In the genomic region with DNA sequence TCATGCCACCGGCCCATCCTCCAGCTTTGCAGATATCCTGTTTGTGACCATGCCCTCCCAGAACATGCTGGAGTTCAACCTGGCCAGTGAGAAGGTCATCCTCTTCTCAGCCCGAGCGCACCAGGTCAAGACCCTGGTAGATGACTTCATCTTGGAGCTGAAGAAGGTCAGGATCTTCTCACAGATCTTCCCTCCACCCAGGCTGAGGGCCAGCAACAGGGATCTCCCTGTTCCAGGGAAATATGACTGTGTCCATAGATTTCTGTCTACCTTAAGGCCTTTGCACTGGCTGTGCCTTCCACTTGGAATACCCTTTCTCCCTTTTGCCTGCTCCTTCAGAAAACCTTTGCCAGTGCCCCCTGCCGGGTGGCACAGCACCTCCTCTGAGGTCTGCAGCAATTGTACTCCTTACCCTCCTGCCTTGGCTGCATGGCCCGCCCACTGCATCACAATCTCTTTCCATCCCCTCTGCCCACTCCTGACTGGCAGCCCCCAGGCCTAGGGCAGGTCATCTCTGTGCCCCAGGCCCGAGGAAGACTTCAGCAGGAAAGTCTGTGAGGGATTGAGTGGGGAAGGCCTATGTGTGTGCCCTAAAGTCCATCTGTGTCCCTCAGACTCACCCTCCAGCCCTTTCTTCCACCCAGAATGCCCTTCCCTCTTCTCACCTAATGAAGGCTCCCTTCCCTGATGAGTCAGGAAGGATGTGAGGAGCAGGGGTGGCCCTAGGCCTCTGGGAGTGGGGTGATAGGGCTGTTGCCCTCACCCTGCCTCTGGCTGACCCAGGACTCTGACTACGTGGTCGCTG, we compare ENCODE assay signal across 15 cellular contexts. TPM values are rescaled to one million over a fixed set of nuclear protein-coding genes. Genes with fewer than 3 reads are reported as not detected.
DNase-seq lines count a peak whose midpoint lies in the region; ATAC-seq and TF ChIP-seq lines count a peak whose summit lies in the region.
"Had no signal": no experiment of that assay in that cellular context is flagged by ENCODE, and none has a peak within 500 bp of the region (broad histone marks: within the 10 kb centered on the region; RNA-seq: fewer than 3 reads in every experiment).

No MANE protein-coding gene starts in this region.

- 92% methylated on average over 8 of the region's 8 CpGs for WGBS in hepatocyte (ENCODE audit: low lambda C conversion rate, missing lambda C conversion rate)

- H3K36me3 Mint-ChIP-seq in activated naive CD8-positive, alpha-beta T cell treated with anti-CD3 and anti-CD28 coated beads, Interleukin-2, amount 10 ng/mL, durations not matched to agents 7 days and 5 days = peaks cover 1% of the 10 kb centered on the region
- H3K36me3 Mint-ChIP-seq in activated naive CD8-positive, alpha-beta T cell treated with anti-CD3 and anti-CD28 coated beads for 36 hours = no peaks in the 10 kb centered on the region
- H3K36me3 Mint-ChIP-seq: activated naive CD8-positive, alpha-beta T cell had no signal

- H3K27me3 ChIP-seq in NT2/D1 (ENCODE audit: insufficient read depth, insufficient read length) (no peaks in the 10 kb centered on the region), hepatocyte (no peaks in the 10 kb centered on the region)
- H3K27me3 ChIP-seq: thyroid gland had no signal

- H3K9ac ChIP-seq in NT2/D1 (ENCODE audit: insufficient read length, low read depth) = peak overlapping the region; percentile 17

- no peak for ATAC-seq in activated naive CD8-positive, alpha-beta T cell treated with anti-CD3 and anti-CD28 coated beads, Interleukin-2, amount 10 ng/mL, durations not matched to agents 7 days and 5 days (ENCODE audit: low read depth)

- TF ChIP-seq CTCF in epithelial cell of esophagus (IDR thresholded peaks at IDR 0.05; ENCODE audit: insufficient read depth, low read depth, low read length, missing control alignments) = no peak
- no peak for TF ChIP-seq CTCF in hepatocyte (IDR thresholded peaks at IDR 0.05; ENCODE audit: poor library complexity)

- no peak overlapping the region for H3K4me2 ChIP-seq in hepatocyte

- H3K4me3 Mint-ChIP-seq in activated naive CD8-positive, alpha-beta T cell treated with anti-CD3 and anti-CD28 coated beads, Interleukin-2, amount 10 ng/mL, durations not matched to agents 7 days and 5 days = no peak overlapping the region
- no peak overlapping the region for H3K4me3 Mint-ChIP-seq in activated naive CD8-positive, alpha-beta T cell treated with anti-CD3 and anti-CD28 coated beads for 36 hours
- H3K4me3 Mint-ChIP-seq: activated naive CD8-positive, alpha-beta T cell had no signal

- no peaks in the 10 kb centered on the region for H3K27me3 Mint-ChIP-seq in activated naive CD8-positive, alpha-beta T cell treated with anti-CD3 and anti-CD28 coated beads, Interleukin-2, amount 10 ng/mL, durations not matched to agents 7 days and 5 days
- H3K27me3 Mint-ChIP-seq in activated naive CD8-positive, alpha-beta T cell treated with anti-CD3 and anti-CD28 coated beads for 36 hours = no peaks in the 10 kb centered on the region
- H3K27me3 Mint-ChIP-seq: activated naive CD8-positive, alpha-beta T cell had no signal

- H3K79me2 ChIP-seq in hepatocyte = no peaks in the 10 kb centered on the region

- H3K27ac ChIP-seq in hepatocyte = no peak overlapping the region

- H3K4me1 ChIP-seq in NT2/D1 (ENCODE audit: insufficient read depth, insufficient read length) (peaks cover 3% of the 10 kb centered on the region), hepatocyte (ENCODE audit: insufficient read depth) (peaks cover 15% of the 10 kb centered on the region)

- no peaks in the 10 kb centered on the region for H3K9me3 Mint-ChIP-seq in activated naive CD8-positive, alpha-beta T cell treated with anti-CD3 and anti-CD28 coated beads, Interleukin-2, amount 10 ng/mL, durations not matched to agents 7 days and 5 days
- no peaks in the 10 kb centered on the region for H3K9me3 Mint-ChIP-seq in activated naive CD8-positive, alpha-beta T cell treated with anti-CD3 and anti-CD28 coated beads for 36 hours

- H3K36me3 ChIP-seq in NT2/D1 (ENCODE audit: insufficient read depth, insufficient read length, low read length) = no peaks in the 10 kb centered on the region
- no peaks in the 10 kb centered on the region for H3K36me3 ChIP-seq in hepatocyte (replicated peaks; ENCODE audit: insufficient read depth, low read depth)
- H3K36me3 ChIP-seq: thyroid gland had no signal

- POLR2A ChIA-PET in activated naive CD8-positive, alpha-beta T cell treated with anti-CD3 and anti-CD28 coated beads, Interleukin-2, amount 10 ng/mL, durations not matched to agents 7 days and 5 days (lab: Charles Lee) = no interaction called here

- peaks cover 18% of the 10 kb centered on the region for H3K4me1 Mint-ChIP-seq in activated naive CD8-positive, alpha-beta T cell treated with anti-CD3 and anti-CD28 coated beads, Interleukin-2, amount 10 ng/mL, durations not matched to agents 7 days and 5 days
- H3K4me1 Mint-ChIP-seq in activated naive CD8-positive, alpha-beta T cell treated with anti-CD3 and anti-CD28 coated beads for 36 hours = peaks cover 21% of the 10 kb centered on the region

- H2AFZ ChIP-seq in hepatocyte = no peak overlapping the region

- peak overlapping the region; percentile 14 for H3K27ac Mint-ChIP-seq in activated naive CD8-positive, alpha-beta T cell treated with anti-CD3 and anti-CD28 coated beads, Interleukin-2, amount 10 ng/mL, durations not matched to agents 7 days and 5 days
- H3K27ac Mint-ChIP-seq in activated naive CD8-positive, alpha-beta T cell treated with anti-CD3 and anti-CD28 coated beads for 36 hours = no peak overlapping the region
- H3K27ac Mint-ChIP-seq: activated naive CD8-positive, alpha-beta T cell had no signal

- no peak overlapping the region for H3K4me3 ChIP-seq in NT2/D1 (ENCODE audit: insufficient read length, low read depth)
- no peak overlapping the region for H3K4me3 ChIP-seq in epithelial cell of esophagus (ENCODE audit: low read length)
- H3K4me3 ChIP-seq in hepatocyte = no peak overlapping the region
- H3K4me3 ChIP-seq: lung, thyroid gland had no signal

- H3K9me3 ChIP-seq in NT2/D1 (ENCODE audit: insufficient read depth, low read length) (no peaks in the 10 kb centered on the region), hepatocyte (ENCODE audit: low read depth) (no peaks in the 10 kb centered on the region)
- H3K9me3 ChIP-seq: thyroid gland had no signal

- no peaks in the 10 kb centered on the region for H4K20me1 ChIP-seq in hepatocyte (ENCODE audit: insufficient read depth, poor library complexity, severe bottlenecking)

- no peaks in the 10 kb centered on the region for H3K9me2 ChIP-seq in hepatocyte (replicated peaks; ENCODE audit: insufficient read depth)

- no peak for DNase-seq in activated naive CD8-positive, alpha-beta T cell treated with anti-CD3 and anti-CD28 coated beads, Interleukin-2, amount 10 ng/mL, durations not matched to agents 7 days and 5 days
- DNase-seq in activated naive CD8-positive, alpha-beta T cell treated with anti-CD3 and anti-CD28 coated beads for 36 hours = no peak
- DNase-seq in NT2/D1 (ENCODE audit: low read depth, low spot score) (no peak), epithelial cell of esophagus (ENCODE audit: low read depth) (peak; percentile 34), midbrain (lab: John Stamatoyannopoulos, UW) (no peak), NCI-H1092 treated with DMSO at 0.1 percent for 48 hours (lab: John Stamatoyannopoulos, UW) (no peak), hepatocyte (ENCODE audit: low spot score) (no peak), NCI-H524 treated with DMSO at 0.1 percent for 48 hours (lab: John Stamatoyannopoulos, UW) (no peak)
- DNase-seq: GOT3, NCI-H1048, NCI-H748 treated with DMSO at 0.1 percent for 48 hours, occipital lobe, thyroid gland had no signal

RNA-seq across cellular contexts. Expression of a gene that starts 27.3 kb away (rescaled TPM):
- total RNA-seq in activated naive CD8-positive, alpha-beta T cell treated with anti-CD3 and anti-CD28 coated beads, Interleukin-2, amount 10 ng/mL, durations not matched to agents 7 days and 5 days = 100 to 1,000 TPM; 133 to 134 TPM
- 100 to 1,000 TPM; 163 TPM for total RNA-seq in activated naive CD8-positive, alpha-beta T cell treated with anti-CD3 and anti-CD28 coated beads for 36 hours
- total RNA-seq in hepatocyte = 56.6 and 68.6 TPM in 2 replicates
- polyA plus RNA-seq in hepatocyte = 66.6 and 78.3 TPM in 2 replicates

RNA-seq across cellular contexts. Expression of a gene that starts 47.8 kb away (rescaled TPM):
- total RNA-seq in activated naive CD8-positive, alpha-beta T cell treated with anti-CD3 and anti-CD28 coated beads, Interleukin-2, amount 10 ng/mL, durations not matched to agents 7 days and 5 days = 1 to 10 TPM; 1.0 TPM
- total RNA-seq in activated naive CD8-positive, alpha-beta T cell treated with anti-CD3 and anti-CD28 coated beads for 36 hours = under 1 TPM; 0.60 to 0.68 TPM
- 1.2 and 2.4 TPM in 2 replicates for total RNA-seq in hepatocyte
- polyA plus RNA-seq in hepatocyte = 2.8 and 4.7 TPM in 2 replicates
